21 cellular contexts compared by ENCODE assay signal in genomic region chr17:82517230-82517865, GRCh38.
A peak's percentile ranks its signal among the peaks of the same experiment; 100 is the strongest.
DNase-seq lines count a peak whose midpoint lies in the region; TF ChIP-seq lines count a peak whose summit lies in the region.
"Had no signal": no experiment of that assay in that cellular context is flagged by ENCODE, and none has a peak within 500 bp of the region (broad histone marks: within the 10 kb centered on the region; RNA-seq: fewer than 3 reads in every experiment).

No MANE protein-coding gene starts in this region.

- POLR2A ChIA-PET in HEK293T (lab: Yijun Ruan, JAX) = no interaction called here

- H3K4me3 ChIP-seq in AG10803 (ENCODE audit: low read length) (no peak overlapping the region), parathyroid adenoma (ENCODE audit: low read depth, low read length) (no peak overlapping the region)
- H3K4me3 ChIP-seq: adrenal gland, cardiac muscle cell, GM12878, K562 had no signal

- peak overlapping the region; percentile 20 for H2AFZ ChIP-seq in parathyroid adenoma

- no peak overlapping the region for H3K27ac ChIP-seq in parathyroid adenoma
- H3K27ac ChIP-seq: adrenal gland, cardiac muscle cell had no signal

- DNase-seq in AG10803 (ENCODE audit: low read depth) (peak; percentile 60), HEK293T (ENCODE audit: extremely low spot score) (no peak), amniotic epithelial cell (ENCODE audit: low read depth) (peak; percentile 74), SHP77 treated with DMSO at 0.1 percent for 48 hours (lab: John Stamatoyannopoulos, UW) (no peak), DMS79 (lab: John Stamatoyannopoulos, UW) (no peak), SKM-1 treated with dmso at 0.1 percent for 144 hours (lab: John Stamatoyannopoulos, UW; ENCODE audit: unreplicated experiment) (no peak)
- no peak for DNase-seq in activated T-cell treated with anti-CD3 and anti-CD28 coated beads, Interleukin-2, amount 50 U/mL, for 48 hours
- DNase-seq: activated CD4-positive, alpha-beta T cell treated with anti-CD3 and anti-CD28 coated beads for 48 hours; activated effector memory CD4-positive, alpha-beta T cell treated with Interleukin-2 at 50 U/mL for 16 hours; adrenal gland; CD4-positive, CD25-positive, alpha-beta regulatory T cell; GOT3; hippocampal formation; NCI-H187; NCI-H446 treated with DMSO at 0.1 percent for 48 hours; retina; stimulated activated CD4-positive, alpha-beta T cell treated with anti-CD3 and anti-CD28 coated beads, Interleukin-12 subunit alpha, Interleukin-12 subunit beta, amount 100 ng/mL, for 4 hours had no signal

- H3K9ac ChIP-seq in parathyroid adenoma = no peak overlapping the region

- CTCF ChIA-PET in HEK293T (lab: Yijun Ruan, JAX) = no interaction called here

- H3K4me2 ChIP-seq in parathyroid adenoma (ENCODE audit: low read length) = no peak overlapping the region

- peaks cover 17% of the 10 kb centered on the region for H3K79me2 ChIP-seq in parathyroid adenoma

- H3K27me3 ChIP-seq in parathyroid adenoma (ENCODE audit: control insufficient read depth, insufficient read depth, low read length) = no peaks in the 10 kb centered on the region
- H3K27me3 ChIP-seq: adrenal gland, cardiac muscle cell had no signal

- no peaks in the 10 kb centered on the region for H3K36me3 ChIP-seq in parathyroid adenoma (ENCODE audit: control insufficient read depth, insufficient read depth, low read length)
- H3K36me3 ChIP-seq: adrenal gland, cardiac muscle cell had no signal

- H3K9me3 ChIP-seq in parathyroid adenoma (ENCODE audit: control insufficient read depth, low read length) = no peaks in the 10 kb centered on the region
- H3K9me3 ChIP-seq: adrenal gland had no signal

- TF ChIP-seq CTCF in AG10803 (conservative IDR thresholded peaks at IDR 0.05; ENCODE audit: low read length) (no peak), parathyroid adenoma (IDR thresholded peaks at IDR 0.05) (no peak)

- peaks cover 7% of the 10 kb centered on the region for H3K4me1 ChIP-seq in parathyroid adenoma

TF ChIP-seq in HEK293T, 16 proteins besides CTCF, POLR2A, EP300 and RAD21:
- TF ChIP-seq SP1 (IDR thresholded peaks at IDR 0.05) (no peak), ZNF384 (IDR thresholded peaks at IDR 0.05) (peak; percentile 57; the same call in 1 of the 2 replicates)

Comparison
In these comparisons a context has a peak if more than half of its experiments do, and no peak if none do; other contexts are left out.
1. DNase-seq: peak in AG10803 (single experiment) and amniotic epithelial cell (single experiment); none in HEK293T (single experiment), SHP77 treated with DMSO at 0.1 percent for 48 hours (single experiment), DMS79 (single experiment), SKM-1 treated with dmso at 0.1 percent for 144 hours (single experiment) and activated T-cell treated with anti-CD3 and anti-CD28 coated beads, Interleukin-2, amount 50 U/mL, for 48 hours (0 of 2).